9 cellular contexts compared by ENCODE assay signal in genomic region chr16:740459-740763, GRCh38. TPM values are rescaled to one million over a fixed set of nuclear protein-coding genes. Genes with fewer than 3 reads are reported as not detected.
A peak's percentile ranks its signal among the peaks of the same experiment; 100 is the strongest.
DNase-seq lines count a peak whose midpoint lies in the region; ATAC-seq, FAIRE-seq and TF ChIP-seq lines count a peak whose summit lies in the region.
"Had no signal": no experiment of that assay in that cellular context is flagged by ENCODE, and none has a peak within 500 bp of the region (broad histone marks: within the 10 kb centered on the region; RNA-seq: fewer than 3 reads in every experiment).

No MANE protein-coding gene starts in this region.

- peaks cover 19% of the 10 kb centered on the region for H3K4me1 ChIP-seq in mononuclear cell (ENCODE audit: insufficient read depth, low read length)

- peak overlapping the region; percentile 67 for H3K27ac ChIP-seq in caudate nucleus (ENCODE audit: low read depth, low read length)

- TF ChIP-seq CTCF in D721Med (IDR thresholded peaks at IDR 0.05; ENCODE audit: insufficient read depth, missing control alignments) = no peak

- H3K4me3 ChIP-seq in mononuclear cell (ENCODE audit: low read length) = peak overlapping the region; percentile 76

- H3K9me3 ChIP-seq in mononuclear cell (ENCODE audit: low read depth, low read length) = no peaks in the 10 kb centered on the region

- DNase-seq in caudate nucleus (lab: John Stamatoyannopoulos, UW) (peak in 1 of 61 donors; percentile 53), NCI-H146 treated with DMSO at 0.1 percent for 48 hours (lab: John Stamatoyannopoulos, UW; ENCODE audit: unreplicated experiment) (no peak), D721Med (ENCODE audit: insufficient read length, low spot score) (no peak)

- H3K27me3 ChIP-seq in mononuclear cell (ENCODE audit: insufficient read depth, low read length) = no peaks in the 10 kb centered on the region

- FAIRE-seq in D721Med (lab: Jason Lieb, UNC) = no peak

- ATAC-seq in GM18505 (IDR thresholded peaks at IDR 0.05; ENCODE audit: unreplicated experiment) (peak; percentile 19), HG03521 (IDR thresholded peaks at IDR 0.05; ENCODE audit: unreplicated experiment) (peak; percentile 13), GM21786 (IDR thresholded peaks at IDR 0.05; ENCODE audit: unreplicated experiment) (no peak), GM19467 (IDR thresholded peaks at IDR 0.05; ENCODE audit: unreplicated experiment) (no peak)

- no peak for TF ChIP-seq POLR2A in GM18505 (IDR thresholded peaks at IDR 0.05; ENCODE audit: borderline replicate concordance, extremely low read depth, insufficient read depth, insufficient read length)

RNA-seq across cellular contexts. Expression of gene CIAO3, which starts 0.4 kb away (rescaled TPM):
- 22.7 TPM for total RNA-seq in mononuclear cell

RNA-seq across cellular contexts. Expression of gene HAGHL, which starts 13.5 kb away (rescaled TPM):
- 4.6 TPM for total RNA-seq in mononuclear cell

RNA-seq across cellular contexts. Expression of gene CCDC78, which starts 14.2 kb away (rescaled TPM):
- 1.0 TPM for total RNA-seq in mononuclear cell

RNA-seq across cellular contexts. Expression of gene ANTKMT, which starts 19.5 kb away (rescaled TPM):
- 5.8 TPM for total RNA-seq in mononuclear cell

RNA-seq across cellular contexts. Expression of gene MSLN, which starts 20.1 kb away (rescaled TPM):
- total RNA-seq in mononuclear cell = 0.21 TPM
- total RNA-seq: T-helper 1 cell treated with Interleukin-12 subunit alpha and Interleukin-12 subunit beta and Interleukin-4 antibody, amounts not matched to agents 30 ng/mL and 1 ng/mL, for 36 hours had no signal

Comparison
In these comparisons a context has a peak if more than half of its experiments do, and no peak if none do; other contexts are left out.
1. ATAC-seq: peak in GM18505 (single experiment) and HG03521 (single experiment); none in GM21786 (single experiment) and GM19467 (single experiment).